ENCODE assay signal across 2 cellular contexts in the genomic region with DNA sequence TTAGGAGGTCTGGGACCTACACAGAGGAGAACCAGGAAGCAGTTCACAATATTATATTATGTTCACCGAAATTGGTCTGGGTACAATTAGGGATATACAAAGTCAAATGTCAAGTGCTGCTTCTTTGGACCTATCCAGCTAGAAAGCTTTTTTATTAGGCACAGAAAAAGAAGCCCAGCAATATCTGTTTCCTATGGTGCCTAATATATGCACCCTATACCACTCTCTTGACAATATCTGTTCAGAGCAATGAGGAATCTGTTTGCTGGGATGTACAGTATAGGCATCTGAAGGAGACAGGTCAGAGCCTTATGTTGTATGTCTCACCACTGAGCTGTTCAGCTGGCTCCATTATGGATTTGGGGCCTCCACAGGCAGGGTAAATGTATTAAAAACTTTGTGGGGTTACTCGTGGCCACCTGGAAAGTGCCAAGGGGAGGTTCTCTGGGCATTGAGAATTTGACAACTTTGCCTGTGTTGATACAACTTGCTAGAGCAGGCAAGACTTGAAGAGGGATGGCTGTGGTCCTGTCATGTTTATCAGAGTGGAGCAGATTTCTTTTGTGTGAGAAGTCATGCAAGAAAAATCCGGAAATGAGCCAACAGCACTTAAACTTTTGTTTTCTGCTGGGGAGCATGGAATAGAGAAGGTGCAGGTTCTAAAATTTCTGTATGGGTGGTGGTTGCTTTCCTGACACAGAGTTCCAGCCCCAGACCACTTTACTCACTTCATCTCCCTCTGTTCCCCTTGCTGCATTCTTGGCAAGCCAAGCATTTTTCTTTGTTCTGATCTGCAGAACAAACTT.
TF ChIP-seq lines count a peak whose summit lies in the region.

No MANE protein-coding gene starts in this region.

TF ChIP-seq in A549, 52 proteins besides CTCF, POLR2A, EP300 and RAD21 (continued from another document):
- TF ChIP-seq, protein P1, sequence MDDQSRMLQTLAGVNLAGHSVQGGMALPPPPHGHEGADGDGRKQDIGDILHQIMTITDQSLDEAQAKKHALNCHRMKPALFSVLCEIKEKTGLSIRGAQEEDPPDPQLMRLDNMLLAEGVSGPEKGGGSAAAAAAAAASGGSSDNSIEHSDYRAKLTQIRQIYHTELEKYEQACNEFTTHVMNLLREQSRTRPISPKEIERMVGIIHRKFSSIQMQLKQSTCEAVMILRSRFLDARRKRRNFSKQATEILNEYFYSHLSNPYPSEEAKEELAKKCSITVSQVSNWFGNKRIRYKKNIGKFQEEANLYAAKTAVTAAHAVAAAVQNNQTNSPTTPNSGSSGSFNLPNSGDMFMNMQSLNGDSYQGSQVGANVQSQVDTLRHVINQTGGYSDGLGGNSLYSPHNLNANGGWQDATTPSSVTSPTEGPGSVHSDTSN (IDR thresholded peaks at IDR 0.05) = no peak
- TF ChIP-seq FOXS1 (CRISPR knock-in tag; IDR thresholded peaks at IDR 0.05) (no peak), GATA3 (IDR thresholded peaks at IDR 0.05; ENCODE audit: borderline replicate concordance) (no peak), CBX2 (IDR thresholded peaks at IDR 0.05; ENCODE audit: borderline replicate concordance, low read depth) (no peak), EHF (CRISPR knock-in tag; IDR thresholded peaks at IDR 0.05) (no peak), HOXA7 (CRISPR knock-in tag; IDR thresholded peaks at IDR 0.05) (no peak), ZC3H11A (IDR thresholded peaks at IDR 0.05) (no peak), BHLHE40 (IDR thresholded peaks at IDR 0.05; ENCODE audit: low read depth, low read length) (no peak)
- TF ChIP-seq, protein P2, sequence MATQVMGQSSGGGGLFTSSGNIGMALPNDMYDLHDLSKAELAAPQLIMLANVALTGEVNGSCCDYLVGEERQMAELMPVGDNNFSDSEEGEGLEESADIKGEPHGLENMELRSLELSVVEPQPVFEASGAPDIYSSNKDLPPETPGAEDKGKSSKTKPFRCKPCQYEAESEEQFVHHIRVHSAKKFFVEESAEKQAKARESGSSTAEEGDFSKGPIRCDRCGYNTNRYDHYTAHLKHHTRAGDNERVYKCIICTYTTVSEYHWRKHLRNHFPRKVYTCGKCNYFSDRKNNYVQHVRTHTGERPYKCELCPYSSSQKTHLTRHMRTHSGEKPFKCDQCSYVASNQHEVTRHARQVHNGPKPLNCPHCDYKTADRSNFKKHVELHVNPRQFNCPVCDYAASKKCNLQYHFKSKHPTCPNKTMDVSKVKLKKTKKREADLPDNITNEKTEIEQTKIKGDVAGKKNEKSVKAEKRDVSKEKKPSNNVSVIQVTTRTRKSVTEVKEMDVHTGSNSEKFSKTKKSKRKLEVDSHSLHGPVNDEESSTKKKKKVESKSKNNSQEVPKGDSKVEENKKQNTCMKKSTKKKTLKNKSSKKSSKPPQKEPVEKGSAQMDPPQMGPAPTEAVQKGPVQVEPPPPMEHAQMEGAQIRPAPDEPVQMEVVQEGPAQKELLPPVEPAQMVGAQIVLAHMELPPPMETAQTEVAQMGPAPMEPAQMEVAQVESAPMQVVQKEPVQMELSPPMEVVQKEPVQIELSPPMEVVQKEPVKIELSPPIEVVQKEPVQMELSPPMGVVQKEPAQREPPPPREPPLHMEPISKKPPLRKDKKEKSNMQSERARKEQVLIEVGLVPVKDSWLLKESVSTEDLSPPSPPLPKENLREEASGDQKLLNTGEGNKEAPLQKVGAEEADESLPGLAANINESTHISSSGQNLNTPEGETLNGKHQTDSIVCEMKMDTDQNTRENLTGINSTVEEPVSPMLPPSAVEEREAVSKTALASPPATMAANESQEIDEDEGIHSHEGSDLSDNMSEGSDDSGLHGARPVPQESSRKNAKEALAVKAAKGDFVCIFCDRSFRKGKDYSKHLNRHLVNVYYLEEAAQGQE (IDR thresholded peaks at IDR 0.05) = no peak
- TF ChIP-seq, protein P3, sequence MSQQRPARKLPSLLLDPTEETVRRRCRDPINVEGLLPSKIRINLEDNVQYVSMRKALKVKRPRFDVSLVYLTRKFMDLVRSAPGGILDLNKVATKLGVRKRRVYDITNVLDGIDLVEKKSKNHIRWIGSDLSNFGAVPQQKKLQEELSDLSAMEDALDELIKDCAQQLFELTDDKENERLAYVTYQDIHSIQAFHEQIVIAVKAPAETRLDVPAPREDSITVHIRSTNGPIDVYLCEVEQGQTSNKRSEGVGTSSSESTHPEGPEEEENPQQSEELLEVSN (IDR thresholded peaks at IDR 0.05; ENCODE audit: borderline replicate concordance, low read depth) = no peak
- TF ChIP-seq, protein P4, sequence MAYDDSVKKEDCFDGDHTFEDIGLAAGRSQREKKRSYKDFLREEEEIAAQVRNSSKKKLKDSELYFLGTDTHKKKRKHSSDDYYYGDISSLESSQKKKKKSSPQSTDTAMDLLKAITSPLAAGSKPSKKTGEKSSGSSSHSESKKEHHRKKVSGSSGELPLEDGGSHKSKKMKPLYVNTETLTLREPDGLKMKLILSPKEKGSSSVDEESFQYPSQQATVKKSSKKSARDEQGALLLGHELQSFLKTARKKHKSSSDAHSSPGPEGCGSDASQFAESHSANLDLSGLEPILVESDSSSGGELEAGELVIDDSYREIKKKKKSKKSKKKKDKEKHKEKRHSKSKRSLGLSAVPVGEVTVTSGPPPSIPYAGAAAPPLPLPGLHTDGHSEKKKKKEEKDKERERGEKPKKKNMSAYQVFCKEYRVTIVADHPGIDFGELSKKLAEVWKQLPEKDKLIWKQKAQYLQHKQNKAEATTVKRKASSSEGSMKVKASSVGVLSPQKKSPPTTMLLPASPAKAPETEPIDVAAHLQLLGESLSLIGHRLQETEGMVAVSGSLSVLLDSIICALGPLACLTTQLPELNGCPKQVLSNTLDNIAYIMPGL (CRISPR knock-in tag; IDR thresholded peaks at IDR 0.05; ENCODE audit: borderline replicate concordance) = no peak
- TF ChIP-seq, protein P5, sequence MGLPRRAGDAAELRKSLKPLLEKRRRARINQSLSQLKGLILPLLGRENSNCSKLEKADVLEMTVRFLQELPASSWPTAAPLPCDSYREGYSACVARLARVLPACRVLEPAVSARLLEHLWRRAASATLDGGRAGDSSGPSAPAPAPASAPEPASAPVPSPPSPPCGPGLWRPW (IDR thresholded peaks at IDR 0.05) = no peak
TF ChIP-seq in A549: peak in this region for 0.

TF ChIP-seq in WTC11, 78 proteins besides CTCF, POLR2A, EP300 and RAD21 (continued from another document):
- TF ChIP-seq, protein P6, sequence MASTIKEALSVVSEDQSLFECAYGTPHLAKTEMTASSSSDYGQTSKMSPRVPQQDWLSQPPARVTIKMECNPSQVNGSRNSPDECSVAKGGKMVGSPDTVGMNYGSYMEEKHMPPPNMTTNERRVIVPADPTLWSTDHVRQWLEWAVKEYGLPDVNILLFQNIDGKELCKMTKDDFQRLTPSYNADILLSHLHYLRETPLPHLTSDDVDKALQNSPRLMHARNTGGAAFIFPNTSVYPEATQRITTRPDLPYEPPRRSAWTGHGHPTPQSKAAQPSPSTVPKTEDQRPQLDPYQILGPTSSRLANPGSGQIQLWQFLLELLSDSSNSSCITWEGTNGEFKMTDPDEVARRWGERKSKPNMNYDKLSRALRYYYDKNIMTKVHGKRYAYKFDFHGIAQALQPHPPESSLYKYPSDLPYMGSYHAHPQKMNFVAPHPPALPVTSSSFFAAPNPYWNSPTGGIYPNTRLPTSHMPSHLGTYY (CRISPR knock-in tag; IDR thresholded peaks at IDR 0.05) = no peak
- TF ChIP-seq SOX15 (CRISPR knock-in tag; IDR thresholded peaks at IDR 0.05) (no peak), PRRX2 (CRISPR knock-in tag; IDR thresholded peaks at IDR 0.05) (no peak), TCF7 (CRISPR knock-in tag; IDR thresholded peaks at IDR 0.05; ENCODE audit: low read depth) (no peak), NFYB (CRISPR knock-in tag; conservative IDR thresholded peaks at IDR 0.05; ENCODE audit: low read depth) (no peak), OVOL2 (CRISPR knock-in tag; IDR thresholded peaks at IDR 0.05; ENCODE audit: borderline replicate concordance) (no peak)
- TF ChIP-seq, protein P7, sequence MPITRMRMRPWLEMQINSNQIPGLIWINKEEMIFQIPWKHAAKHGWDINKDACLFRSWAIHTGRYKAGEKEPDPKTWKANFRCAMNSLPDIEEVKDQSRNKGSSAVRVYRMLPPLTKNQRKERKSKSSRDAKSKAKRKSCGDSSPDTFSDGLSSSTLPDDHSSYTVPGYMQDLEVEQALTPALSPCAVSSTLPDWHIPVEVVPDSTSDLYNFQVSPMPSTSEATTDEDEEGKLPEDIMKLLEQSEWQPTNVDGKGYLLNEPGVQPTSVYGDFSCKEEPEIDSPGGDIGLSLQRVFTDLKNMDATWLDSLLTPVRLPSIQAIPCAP (CRISPR knock-in tag; IDR thresholded peaks at IDR 0.05) = no peak
